14 cellular contexts compared by ENCODE assay signal in genomic region chr18:79971986-79972385, GRCh38. TPM values are rescaled to one million over a fixed set of nuclear protein-coding genes. Genes with fewer than 3 reads are reported as not detected.
DNase-seq lines count a peak whose midpoint lies in the region; ATAC-seq and TF ChIP-seq lines count a peak whose summit lies in the region.
"Had no signal": no experiment of that assay in that cellular context is flagged by ENCODE, and none has a peak within 500 bp of the region (broad histone marks: within the 10 kb centered on the region; RNA-seq: fewer than 3 reads in every experiment).

No MANE protein-coding gene starts in this region.

- H3K9me3 Mint-ChIP-seq in activated naive CD8-positive, alpha-beta T cell (ENCODE audit: low read depth) = no peaks in the 10 kb centered on the region
- no peaks in the 10 kb centered on the region for H3K9me3 Mint-ChIP-seq in activated naive CD8-positive, alpha-beta T cell treated with anti-CD3 and anti-CD28 coated beads, Interleukin-2, amount 50 U/mL, for 24 hours
- H3K9me3 Mint-ChIP-seq in WTC11 (no peaks in the 10 kb centered on the region), immature natural killer cell (no peaks in the 10 kb centered on the region)
- no peaks in the 10 kb centered on the region for H3K9me3 Mint-ChIP-seq in stimulated activated effector memory CD8-positive, alpha-beta T cell treated with anti-CD3 and anti-CD28 coated beads, Interleukin-12 subunit alpha, Interleukin-12 subunit beta, amount 100 ng/mL, for 72 hours

- H3K4me3 Mint-ChIP-seq in activated naive CD8-positive, alpha-beta T cell = no peak overlapping the region
- H3K4me3 Mint-ChIP-seq in activated naive CD8-positive, alpha-beta T cell treated with anti-CD3 and anti-CD28 coated beads, Interleukin-2, amount 50 U/mL, for 24 hours = no peak overlapping the region
- H3K4me3 Mint-ChIP-seq in WTC11 (no peak overlapping the region), immature natural killer cell (no peak overlapping the region)
- H3K4me3 Mint-ChIP-seq in stimulated activated effector memory CD8-positive, alpha-beta T cell treated with anti-CD3 and anti-CD28 coated beads, Interleukin-12 subunit alpha, Interleukin-12 subunit beta, amount 100 ng/mL, for 72 hours = no peak overlapping the region

- H3K27me3 Mint-ChIP-seq in activated naive CD8-positive, alpha-beta T cell = no peaks in the 10 kb centered on the region
- no peaks in the 10 kb centered on the region for H3K27me3 Mint-ChIP-seq in activated naive CD8-positive, alpha-beta T cell treated with anti-CD3 and anti-CD28 coated beads, Interleukin-2, amount 50 U/mL, for 24 hours
- H3K27me3 Mint-ChIP-seq in WTC11 (ENCODE audit: low read depth) (no peaks in the 10 kb centered on the region), immature natural killer cell (ENCODE audit: low read depth in 3 of 3) (peaks cover 0 to 5% (median 4%) of the 10 kb centered on the region in 3 donors)

- CTCF ChIA-PET in WTC11 (lab: Charles Lee) = no interaction called here

- TF ChIP-seq CTCF in WTC11 (IDR thresholded peaks at IDR 0.05) = no peak

- no peak for DNase-seq in activated naive CD8-positive, alpha-beta T cell treated with anti-CD3 and anti-CD28 coated beads, Interleukin-2, amount 50 U/mL, for 24 hours
- DNase-seq in WTC11 (ENCODE audit: low spot score) = no peak
- no peak for DNase-seq in immature natural killer cell
- DNase-seq in stimulated activated effector memory CD8-positive, alpha-beta T cell treated with anti-CD3 and anti-CD28 coated beads, Interleukin-12 subunit alpha, Interleukin-12 subunit beta, amount 100 ng/mL, for 72 hours (ENCODE audit: low spot score in 2 of 2) = no peak
- no peak for DNase-seq in NCI-H524 treated with DMSO at 0.1 percent for 48 hours (lab: John Stamatoyannopoulos, UW)
- DNase-seq: COR-L47, DMS153, NCI-H1048, NCI-H1436 treated with DMSO at 0.1 percent for 48 hours, NCI-H2081, NCI-H510A had no signal

- peaks cover 5% of the 10 kb centered on the region for H3K36me3 Mint-ChIP-seq in activated naive CD8-positive, alpha-beta T cell
- H3K36me3 Mint-ChIP-seq in activated naive CD8-positive, alpha-beta T cell treated with anti-CD3 and anti-CD28 coated beads, Interleukin-2, amount 50 U/mL, for 24 hours (ENCODE audit: low read depth) = peaks cover 40% of the 10 kb centered on the region
- H3K36me3 Mint-ChIP-seq in WTC11 (peaks cover 54% of the 10 kb centered on the region), immature natural killer cell (peaks cover 14 to 38% (median 17%) of the 10 kb centered on the region in 3 donors)
- peaks cover 86% of the 10 kb centered on the region for H3K36me3 Mint-ChIP-seq in stimulated activated effector memory CD8-positive, alpha-beta T cell treated with anti-CD3 and anti-CD28 coated beads, Interleukin-12 subunit alpha, Interleukin-12 subunit beta, amount 100 ng/mL, for 72 hours

- peak overlapping the region; percentile 81 for H3K27ac Mint-ChIP-seq in activated naive CD8-positive, alpha-beta T cell
- no peak overlapping the region for H3K27ac Mint-ChIP-seq in activated naive CD8-positive, alpha-beta T cell treated with anti-CD3 and anti-CD28 coated beads, Interleukin-2, amount 50 U/mL, for 24 hours
- H3K27ac Mint-ChIP-seq in WTC11 = peak overlapping the region; percentile 57; the same call in 1 of the 2 replicates
- H3K27ac Mint-ChIP-seq in immature natural killer cell = peak overlapping the region; percentile 45 to 91 (median 81)
- H3K27ac Mint-ChIP-seq in stimulated activated effector memory CD8-positive, alpha-beta T cell treated with anti-CD3 and anti-CD28 coated beads, Interleukin-12 subunit alpha, Interleukin-12 subunit beta, amount 100 ng/mL, for 72 hours = peak overlapping the region; percentile 38

- POLR2A ChIA-PET in WTC11 (lab: Charles Lee) = no interaction called here

- H3K4me1 Mint-ChIP-seq in activated naive CD8-positive, alpha-beta T cell (ENCODE audit: low read depth) = peaks cover 10% of the 10 kb centered on the region
- peaks cover 2% of the 10 kb centered on the region for H3K4me1 Mint-ChIP-seq in activated naive CD8-positive, alpha-beta T cell treated with anti-CD3 and anti-CD28 coated beads, Interleukin-2, amount 50 U/mL, for 24 hours
- no peaks in the 10 kb centered on the region for H3K4me1 Mint-ChIP-seq in WTC11
- peaks cover 32 to 42% of the 10 kb centered on the region in 2 donors for H3K4me1 Mint-ChIP-seq in immature natural killer cell
- peaks cover 10% of the 10 kb centered on the region for H3K4me1 Mint-ChIP-seq in stimulated activated effector memory CD8-positive, alpha-beta T cell treated with anti-CD3 and anti-CD28 coated beads, Interleukin-12 subunit alpha, Interleukin-12 subunit beta, amount 100 ng/mL, for 72 hours

- no peak for ATAC-seq in activated naive CD8-positive, alpha-beta T cell treated with anti-CD3 and anti-CD28 coated beads, Interleukin-2, amount 50 U/mL, for 24 hours
- ATAC-seq in WTC11 (no peak), HG02763 (IDR thresholded peaks at IDR 0.05; ENCODE audit: unreplicated experiment) (no peak), GM18511 (IDR thresholded peaks at IDR 0.05; ENCODE audit: unreplicated experiment) (no peak)
- no peak for ATAC-seq in stimulated activated effector memory CD8-positive, alpha-beta T cell treated with anti-CD3 and anti-CD28 coated beads, Interleukin-12 subunit alpha, Interleukin-12 subunit beta, amount 100 ng/mL, for 72 hours

TF ChIP-seq in WTC11, 78 proteins besides CTCF, POLR2A, EP300 and RAD21:
- no peak for TF ChIP-seq ZSCAN18 (CRISPR knock-in tag; IDR thresholded peaks at IDR 0.05)
- no peak for TF ChIP-seq CBFB (CRISPR knock-in tag; IDR thresholded peaks at IDR 0.05; ENCODE audit: low read depth)
- no peak for TF ChIP-seq TEAD4 (CRISPR knock-in tag; IDR thresholded peaks at IDR 0.05)
- TF ChIP-seq EMX1 (CRISPR knock-in tag; IDR thresholded peaks at IDR 0.05) = no peak
- no peak for TF ChIP-seq MYBL2 (CRISPR knock-in tag; IDR thresholded peaks at IDR 0.05)
- no peak for TF ChIP-seq FOXP1 (CRISPR knock-in tag; IDR thresholded peaks at IDR 0.05; ENCODE audit: borderline replicate concordance)
- TF ChIP-seq ATF1 (CRISPR knock-in tag; IDR thresholded peaks at IDR 0.05) = no peak
- TF ChIP-seq ZNF219 (CRISPR knock-in tag; IDR thresholded peaks at IDR 0.05; ENCODE audit: borderline replicate concordance) = no peak
- no peak for TF ChIP-seq ELF4 (CRISPR knock-in tag; IDR thresholded peaks at IDR 0.05; ENCODE audit: low read depth)
- TF ChIP-seq HMGXB4 (CRISPR knock-in tag; IDR thresholded peaks at IDR 0.05) = no peak
- TF ChIP-seq NR2C2 (CRISPR knock-in tag; IDR thresholded peaks at IDR 0.05) = no peak
TF ChIP-seq in WTC11: peak in this region for 0.

RNA-seq across cellular contexts. Expression of gene HSBP1L1, which starts 7.5 kb away (rescaled TPM):
- total RNA-seq in WTC11 (2021) = 1.4 to 1.7 TPM (median 1.6 TPM) in 3 replicates
- 10 to 100 TPM in 1 of 3 donors, 1 to 10 TPM in 2; 4.2 to 11.8 (median 9.8) TPM for polyA plus RNA-seq in immature natural killer cell

RNA-seq across cellular contexts. Expression of gene TXNL4A, which starts 16.4 kb away (rescaled TPM):
- 144 to 157 TPM (median 148 TPM) in 3 replicates for total RNA-seq in WTC11 (2021)
- polyA plus RNA-seq in immature natural killer cell = 100 to 1,000 TPM; 209 to 330 (median 248) TPM

RNA-seq across cellular contexts. Expression of gene SLC66A2, which starts 20.5 kb away (rescaled TPM):
- total RNA-seq in WTC11 (2021) = 15.1 to 20.9 TPM (median 18.6 TPM) in 3 replicates
- 10 to 100 TPM in 2 of 3 donors, 1 to 10 TPM in 1; 9.0 to 16.5 (median 11.8) TPM for polyA plus RNA-seq in immature natural killer cell
